In the genomic region with DNA sequence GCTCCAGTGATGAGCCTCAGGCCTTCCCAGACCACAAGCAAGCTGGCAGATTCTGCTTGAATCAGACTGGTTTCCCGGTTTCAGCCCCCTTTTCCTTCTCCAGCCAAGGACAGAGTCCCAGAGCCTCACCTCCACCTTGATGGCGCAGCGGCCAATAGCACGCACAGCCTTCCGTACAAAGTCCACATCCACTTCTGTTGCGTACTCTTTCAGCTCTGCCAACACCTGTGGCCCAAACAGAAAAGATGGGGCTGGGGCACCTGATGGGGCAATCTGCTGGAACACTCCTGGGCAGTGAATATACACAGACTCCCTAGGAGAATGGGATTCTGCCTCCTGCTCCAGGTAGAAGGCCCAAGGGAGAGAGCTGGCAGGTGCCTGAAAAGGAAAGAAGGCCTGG, we compare ENCODE assay signal across 17 cellular contexts. TPM values are rescaled to one million over a fixed set of nuclear protein-coding genes. Genes with fewer than 3 reads are reported as not detected.
DNase-seq lines count a peak whose midpoint lies in the region; ATAC-seq and TF ChIP-seq lines count a peak whose summit lies in the region.
"Had no signal": no experiment of that assay in that cellular context is flagged by ENCODE, and none has a peak within 500 bp of the region (broad histone marks: within the 10 kb centered on the region; RNA-seq: fewer than 3 reads in every experiment).

No MANE protein-coding gene starts in this region.

- peak; percentile 27 to 73 (median 72) for DNase-seq in body of pancreas
- peak; percentile 86 for DNase-seq in left lobe of liver (ENCODE audit: low spot score)
- peak; percentile 41 for DNase-seq in osteoblast (ENCODE audit: insufficient read length, low spot score, missing footprints)
- DNase-seq in stimulated activated naive B cell treated with anti-CD40 and anti-IgM and Interleukin-4, amounts not matched to agents 10 μg/mL and 1 μg/mL and 100 μg/mL, for 72 hours = no peak
- no peak for DNase-seq in COLO668 (lab: John Stamatoyannopoulos, UW; ENCODE audit: unreplicated experiment)
- DNase-seq: C1 segment of cervical spinal cord; CD4-positive, alpha-beta T cell; DMS153; DMS79 treated with DMSO at 0.1 percent for 48 hours; EL; HCEC 1CT; HFFc6 had no signal

- H3K4me3 Mint-ChIP-seq in stimulated activated naive B cell treated with anti-CD40 and anti-IgM and Interleukin-4, amounts not matched to agents 10 μg/mL and 1 μg/mL and 100 μg/mL, for 72 hours = peak overlapping the region in 1 of 2 donors; percentile 17
- H3K4me3 Mint-ChIP-seq: B cell; CD4-positive, alpha-beta T cell; HFFc6 had no signal

- H3K27ac ChIP-seq in body of pancreas (peak overlapping the region in 2 of 4 donors; percentile 5 to 32), osteoblast (ENCODE audit: low read depth, low read length) (no peak overlapping the region)
- H3K27ac ChIP-seq: HL-60 had no signal

- no peak overlapping the region for H3K4me2 ChIP-seq in osteoblast (ENCODE audit: insufficient read depth, low read length)

- H3K79me2 ChIP-seq in osteoblast (ENCODE audit: insufficient read depth, low read length) = no peaks in the 10 kb centered on the region

- peak overlapping the region; percentile 88 for H3K27ac Mint-ChIP-seq in stimulated activated naive B cell treated with anti-CD40 and anti-IgM and Interleukin-4, amounts not matched to agents 10 μg/mL and 1 μg/mL and 100 μg/mL, for 72 hours
- H3K27ac Mint-ChIP-seq: B cell; CD4-positive, alpha-beta T cell; HFFc6 had no signal

- intact Hi-C loops in body of pancreas (cut with DNase I) = no loop called here

- H3K9me3 Mint-ChIP-seq in stimulated activated naive B cell treated with anti-CD40 and anti-IgM and Interleukin-4, amounts not matched to agents 10 μg/mL and 1 μg/mL and 100 μg/mL, for 72 hours = no peaks in the 10 kb centered on the region
- H3K9me3 Mint-ChIP-seq: CD4-positive, alpha-beta T cell; HFFc6 had no signal

- H3K27me3 Mint-ChIP-seq in stimulated activated naive B cell treated with anti-CD40 and anti-IgM and Interleukin-4, amounts not matched to agents 10 μg/mL and 1 μg/mL and 100 μg/mL, for 72 hours = no peaks in the 10 kb centered on the region
- H3K27me3 Mint-ChIP-seq: B cell; CD4-positive, alpha-beta T cell had no signal

- peaks cover 63 to 84% of the 10 kb centered on the region in 2 donors for H3K36me3 Mint-ChIP-seq in stimulated activated naive B cell treated with anti-CD40 and anti-IgM and Interleukin-4, amounts not matched to agents 10 μg/mL and 1 μg/mL and 100 μg/mL, for 72 hours

- WGBS in body of pancreas, 2 donors = 46 to 80% methylated on average over 2 to 6 of the region's 6 CpGs

- TF ChIP-seq CTCF in body of pancreas (IDR thresholded peaks at IDR 0.05) (no peak), osteoblast (IDR thresholded peaks at IDR 0.05; ENCODE audit: extremely low read depth, low read depth, low read length) (no peak)

- H4K20me1 ChIP-seq in osteoblast (ENCODE audit: insufficient read depth, low read length) = no peaks in the 10 kb centered on the region

- no peak for TF ChIP-seq POLR2A in body of pancreas (IDR thresholded peaks at IDR 0.05)

- H3K4me1 ChIP-seq in body of pancreas = peaks cover 5% of the 10 kb centered on the region
- no peaks in the 10 kb centered on the region for H3K4me1 ChIP-seq in osteoblast (ENCODE audit: insufficient read depth, low read length)

- H3K4me3 ChIP-seq in body of pancreas (no peak overlapping the region), osteoblast (ENCODE audit: insufficient read depth, low read length) (no peak overlapping the region)

- no peak overlapping the region for H2AFZ ChIP-seq in osteoblast (ENCODE audit: low read length)

- peaks cover 11 to 38% of the 10 kb centered on the region in 2 donors for H3K36me3 ChIP-seq in body of pancreas (replicated peaks in 1 of 2; ENCODE audit: insufficient read depth in 1 of 2, low read depth in 2 of 2)
- H3K36me3 ChIP-seq in osteoblast (ENCODE audit: insufficient read depth, low read length) = peaks cover 78% of the 10 kb centered on the region

- H3K9me3 ChIP-seq in body of pancreas (no peaks in the 10 kb centered on the region), osteoblast (ENCODE audit: low read depth, low read length) (no peaks in the 10 kb centered on the region)

- ATAC-seq in body of pancreas (peak; percentile 45), left lobe of liver (peak; percentile 79), HG02970 (IDR thresholded peaks at IDR 0.05; ENCODE audit: low FRiP score, unreplicated experiment) (no peak), GM21737 (IDR thresholded peaks at IDR 0.05; ENCODE audit: unreplicated experiment) (no peak)
- ATAC-seq in stimulated activated naive B cell treated with anti-CD40 and anti-IgM and Interleukin-4, amounts not matched to agents 10 μg/mL and 1 μg/mL and 100 μg/mL, for 72 hours (replicated peaks) = no peak

- H3K27me3 ChIP-seq in body of pancreas (no peaks in the 10 kb centered on the region), osteoblast (ENCODE audit: insufficient read depth, low read length) (no peaks in the 10 kb centered on the region)

- peaks cover 12% of the 10 kb centered on the region in 2 donors for H3K4me1 Mint-ChIP-seq in stimulated activated naive B cell treated with anti-CD40 and anti-IgM and Interleukin-4, amounts not matched to agents 10 μg/mL and 1 μg/mL and 100 μg/mL, for 72 hours
- H3K4me1 Mint-ChIP-seq: B cell had no signal

RNA-seq across cellular contexts. Expression of gene RASL10A, which starts 35.5 kb away (rescaled TPM):
- under 1 TPM in 1 of 2 donors, not detected in 1; 0.78 TPM for total RNA-seq in body of pancreas
- 1.0 TPM for total RNA-seq in left lobe of liver
- not detected in 2 replicates for total RNA-seq in osteoblast
- total RNA-seq: H4 had no signal

RNA-seq across cellular contexts. Expression of gene AP1B1, which starts 37.3 kb away (rescaled TPM):
- total RNA-seq in body of pancreas (10 to 100 TPM; 45.5 to 66.9 TPM), left lobe of liver (37.9 TPM), osteoblast (35.4 and 37.3 TPM in 2 replicates)

RNA-seq across cellular contexts. Expression of gene GAS2L1, which starts 44.6 kb away (rescaled TPM):
- total RNA-seq in body of pancreas = 10 to 100 TPM; 15.8 to 19.2 TPM
- 14.3 TPM for total RNA-seq in left lobe of liver
- 11.6 and 13.0 TPM in 2 replicates for total RNA-seq in osteoblast
- total RNA-seq: B cell had no signal

Comparison
In these comparisons a context has a peak if more than half of its experiments do, and no peak if none do; other contexts are left out.
1. ATAC-seq: peak in body of pancreas (single experiment) and left lobe of liver (single experiment); none in stimulated activated naive B cell treated with anti-CD40 and anti-IgM and Interleukin-4, amounts not matched to agents 10 μg/mL and 1 μg/mL and 100 μg/mL, for 72 hours (0 of 2), HG02970 (single experiment) and GM21737 (single experiment).
2. DNase-seq: peak in body of pancreas (4 of 4), left lobe of liver (single experiment) and osteoblast (single experiment); none in stimulated activated naive B cell treated with anti-CD40 and anti-IgM and Interleukin-4, amounts not matched to agents 10 μg/mL and 1 μg/mL and 100 μg/mL, for 72 hours (single experiment) and COLO668 (single experiment).